ENCODE assay signal across 1 cellular context in the genomic region with DNA sequence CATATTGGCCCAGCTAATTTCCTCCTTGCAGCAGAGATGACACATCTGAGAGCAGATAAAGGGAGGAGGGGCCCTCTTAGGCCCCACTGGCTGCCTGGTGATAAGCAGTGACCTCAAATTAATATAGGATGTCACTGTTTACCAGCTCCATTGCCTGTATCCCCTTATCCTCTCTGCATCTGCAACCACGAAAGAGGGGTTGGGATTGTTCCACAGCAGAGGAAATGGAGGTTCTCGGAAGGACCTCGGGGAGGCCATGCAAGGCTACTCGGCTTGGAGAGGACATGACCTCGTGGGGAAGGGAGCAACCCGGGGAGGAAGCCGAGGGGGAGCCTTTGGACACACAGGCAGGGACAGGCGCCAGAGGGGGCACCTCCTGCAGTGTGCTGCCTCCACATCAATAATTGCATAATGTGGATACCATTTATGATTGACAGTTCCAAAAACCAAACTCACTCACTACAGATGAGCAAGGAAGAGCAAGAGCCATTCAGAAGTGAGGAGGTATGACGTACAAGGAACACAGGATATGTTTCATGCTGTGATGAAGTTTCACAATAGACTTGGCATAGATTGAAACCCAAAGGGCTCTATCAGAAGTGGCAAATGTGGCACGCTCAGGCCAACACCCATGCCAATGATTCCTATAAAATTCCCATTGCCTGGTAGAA.
TF ChIP-seq lines count a peak whose summit lies in the region.

No MANE protein-coding gene starts in this region.

TF ChIP-seq in K562, 482 proteins besides CTCF, POLR2A, EP300 and RAD21 (continued from another document and continues in another):
- TF ChIP-seq, protein P1, sequence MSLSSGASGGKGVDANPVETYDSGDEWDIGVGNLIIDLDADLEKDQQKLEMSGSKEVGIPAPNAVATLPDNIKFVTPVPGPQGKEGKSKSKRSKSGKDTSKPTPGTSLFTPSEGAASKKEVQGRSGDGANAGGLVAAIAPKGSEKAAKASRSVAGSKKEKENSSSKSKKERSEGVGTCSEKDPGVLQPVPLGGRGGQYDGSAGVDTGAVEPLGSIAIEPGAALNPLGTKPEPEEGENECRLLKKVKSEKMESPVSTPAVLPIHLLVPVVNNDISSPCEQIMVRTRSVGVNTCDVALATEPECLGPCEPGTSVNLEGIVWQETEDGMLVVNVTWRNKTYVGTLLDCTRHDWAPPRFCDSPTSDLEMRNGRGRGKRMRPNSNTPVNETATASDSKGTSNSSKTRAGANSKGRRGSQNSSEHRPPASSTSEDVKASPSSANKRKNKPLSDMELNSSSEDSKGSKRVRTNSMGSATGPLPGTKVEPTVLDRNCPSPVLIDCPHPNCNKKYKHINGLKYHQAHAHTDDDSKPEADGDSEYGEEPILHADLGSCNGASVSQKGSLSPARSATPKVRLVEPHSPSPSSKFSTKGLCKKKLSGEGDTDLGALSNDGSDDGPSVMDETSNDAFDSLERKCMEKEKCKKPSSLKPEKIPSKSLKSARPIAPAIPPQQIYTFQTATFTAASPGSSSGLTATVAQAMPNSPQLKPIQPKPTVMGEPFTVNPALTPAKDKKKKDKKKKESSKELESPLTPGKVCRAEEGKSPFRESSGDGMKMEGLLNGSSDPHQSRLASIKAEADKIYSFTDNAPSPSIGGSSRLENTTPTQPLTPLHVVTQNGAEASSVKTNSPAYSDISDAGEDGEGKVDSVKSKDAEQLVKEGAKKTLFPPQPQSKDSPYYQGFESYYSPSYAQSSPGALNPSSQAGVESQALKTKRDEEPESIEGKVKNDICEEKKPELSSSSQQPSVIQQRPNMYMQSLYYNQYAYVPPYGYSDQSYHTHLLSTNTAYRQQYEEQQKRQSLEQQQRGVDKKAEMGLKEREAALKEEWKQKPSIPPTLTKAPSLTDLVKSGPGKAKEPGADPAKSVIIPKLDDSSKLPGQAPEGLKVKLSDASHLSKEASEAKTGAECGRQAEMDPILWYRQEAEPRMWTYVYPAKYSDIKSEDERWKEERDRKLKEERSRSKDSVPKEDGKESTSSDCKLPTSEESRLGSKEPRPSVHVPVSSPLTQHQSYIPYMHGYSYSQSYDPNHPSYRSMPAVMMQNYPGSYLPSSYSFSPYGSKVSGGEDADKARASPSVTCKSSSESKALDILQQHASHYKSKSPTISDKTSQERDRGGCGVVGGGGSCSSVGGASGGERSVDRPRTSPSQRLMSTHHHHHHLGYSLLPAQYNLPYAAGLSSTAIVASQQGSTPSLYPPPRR (CRISPR knock-in tag; IDR thresholded peaks at IDR 0.05; ENCODE audit: borderline replicate concordance), result no peak
- TF ChIP-seq, protein P2, sequence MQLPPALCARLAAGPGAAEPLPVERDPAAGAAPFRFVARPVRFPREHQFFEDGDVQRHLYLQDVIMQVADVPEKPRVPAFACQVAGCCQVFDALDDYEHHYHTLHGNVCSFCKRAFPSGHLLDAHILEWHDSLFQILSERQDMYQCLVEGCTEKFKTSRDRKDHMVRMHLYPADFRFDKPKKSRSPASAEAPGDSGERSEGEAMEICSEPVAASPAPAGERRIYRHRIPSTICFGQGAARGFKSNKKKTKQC (CRISPR knock-in tag; IDR thresholded peaks at IDR 0.05), result 0 out of 2 replicates have a peak, but pooled peaks have one; percentile 39
- TF ChIP-seq ZFX (CRISPR knock-in tag; IDR thresholded peaks at IDR 0.05), result no peak
- TF ChIP-seq, protein P3, sequence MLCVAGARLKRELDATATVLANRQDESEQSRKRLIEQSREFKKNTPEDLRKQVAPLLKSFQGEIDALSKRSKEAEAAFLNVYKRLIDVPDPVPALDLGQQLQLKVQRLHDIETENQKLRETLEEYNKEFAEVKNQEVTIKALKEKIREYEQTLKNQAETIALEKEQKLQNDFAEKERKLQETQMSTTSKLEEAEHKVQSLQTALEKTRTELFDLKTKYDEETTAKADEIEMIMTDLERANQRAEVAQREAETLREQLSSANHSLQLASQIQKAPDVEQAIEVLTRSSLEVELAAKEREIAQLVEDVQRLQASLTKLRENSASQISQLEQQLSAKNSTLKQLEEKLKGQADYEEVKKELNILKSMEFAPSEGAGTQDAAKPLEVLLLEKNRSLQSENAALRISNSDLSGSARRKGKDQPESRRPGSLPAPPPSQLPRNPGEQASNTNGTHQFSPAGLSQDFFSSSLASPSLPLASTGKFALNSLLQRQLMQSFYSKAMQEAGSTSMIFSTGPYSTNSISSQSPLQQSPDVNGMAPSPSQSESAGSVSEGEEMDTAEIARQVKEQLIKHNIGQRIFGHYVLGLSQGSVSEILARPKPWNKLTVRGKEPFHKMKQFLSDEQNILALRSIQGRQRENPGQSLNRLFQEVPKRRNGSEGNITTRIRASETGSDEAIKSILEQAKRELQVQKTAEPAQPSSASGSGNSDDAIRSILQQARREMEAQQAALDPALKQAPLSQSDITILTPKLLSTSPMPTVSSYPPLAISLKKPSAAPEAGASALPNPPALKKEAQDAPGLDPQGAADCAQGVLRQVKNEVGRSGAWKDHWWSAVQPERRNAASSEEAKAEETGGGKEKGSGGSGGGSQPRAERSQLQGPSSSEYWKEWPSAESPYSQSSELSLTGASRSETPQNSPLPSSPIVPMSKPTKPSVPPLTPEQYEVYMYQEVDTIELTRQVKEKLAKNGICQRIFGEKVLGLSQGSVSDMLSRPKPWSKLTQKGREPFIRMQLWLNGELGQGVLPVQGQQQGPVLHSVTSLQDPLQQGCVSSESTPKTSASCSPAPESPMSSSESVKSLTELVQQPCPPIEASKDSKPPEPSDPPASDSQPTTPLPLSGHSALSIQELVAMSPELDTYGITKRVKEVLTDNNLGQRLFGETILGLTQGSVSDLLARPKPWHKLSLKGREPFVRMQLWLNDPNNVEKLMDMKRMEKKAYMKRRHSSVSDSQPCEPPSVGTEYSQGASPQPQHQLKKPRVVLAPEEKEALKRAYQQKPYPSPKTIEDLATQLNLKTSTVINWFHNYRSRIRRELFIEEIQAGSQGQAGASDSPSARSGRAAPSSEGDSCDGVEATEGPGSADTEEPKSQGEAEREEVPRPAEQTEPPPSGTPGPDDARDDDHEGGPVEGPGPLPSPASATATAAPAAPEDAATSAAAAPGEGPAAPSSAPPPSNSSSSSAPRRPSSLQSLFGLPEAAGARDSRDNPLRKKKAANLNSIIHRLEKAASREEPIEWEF (CRISPR knock-in tag; IDR thresholded peaks at IDR 0.05), result no peak
- no peak for TF ChIP-seq XRCC5 (IDR thresholded peaks at IDR 0.05; ENCODE audit: low read depth, low read length)
- 0 out of 4 replicates have a peak, but pooled peaks of 1 of the 2 experiments have one; percentile 56 for TF ChIP-seq FOXK2 (conservative IDR thresholded peaks at IDR 0.05 in 1 of 2, IDR thresholded peaks at IDR 0.05 in 1 of 2; ENCODE audit: low read depth in 2 of 2)
- TF ChIP-seq, protein P4, sequence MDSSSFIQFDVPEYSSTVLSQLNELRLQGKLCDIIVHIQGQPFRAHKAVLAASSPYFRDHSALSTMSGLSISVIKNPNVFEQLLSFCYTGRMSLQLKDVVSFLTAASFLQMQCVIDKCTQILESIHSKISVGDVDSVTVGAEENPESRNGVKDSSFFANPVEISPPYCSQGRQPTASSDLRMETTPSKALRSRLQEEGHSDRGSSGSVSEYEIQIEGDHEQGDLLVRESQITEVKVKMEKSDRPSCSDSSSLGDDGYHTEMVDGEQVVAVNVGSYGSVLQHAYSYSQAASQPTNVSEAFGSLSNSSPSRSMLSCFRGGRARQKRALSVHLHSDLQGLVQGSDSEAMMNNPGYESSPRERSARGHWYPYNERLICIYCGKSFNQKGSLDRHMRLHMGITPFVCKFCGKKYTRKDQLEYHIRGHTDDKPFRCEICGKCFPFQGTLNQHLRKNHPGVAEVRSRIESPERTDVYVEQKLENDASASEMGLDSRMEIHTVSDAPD (CRISPR knock-in tag; IDR thresholded peaks at IDR 0.05), result no peak
- no peak for TF ChIP-seq NELFE (IDR thresholded peaks at IDR 0.05; ENCODE audit: insufficient read depth, insufficient read length)
- TF ChIP-seq, protein P5, sequence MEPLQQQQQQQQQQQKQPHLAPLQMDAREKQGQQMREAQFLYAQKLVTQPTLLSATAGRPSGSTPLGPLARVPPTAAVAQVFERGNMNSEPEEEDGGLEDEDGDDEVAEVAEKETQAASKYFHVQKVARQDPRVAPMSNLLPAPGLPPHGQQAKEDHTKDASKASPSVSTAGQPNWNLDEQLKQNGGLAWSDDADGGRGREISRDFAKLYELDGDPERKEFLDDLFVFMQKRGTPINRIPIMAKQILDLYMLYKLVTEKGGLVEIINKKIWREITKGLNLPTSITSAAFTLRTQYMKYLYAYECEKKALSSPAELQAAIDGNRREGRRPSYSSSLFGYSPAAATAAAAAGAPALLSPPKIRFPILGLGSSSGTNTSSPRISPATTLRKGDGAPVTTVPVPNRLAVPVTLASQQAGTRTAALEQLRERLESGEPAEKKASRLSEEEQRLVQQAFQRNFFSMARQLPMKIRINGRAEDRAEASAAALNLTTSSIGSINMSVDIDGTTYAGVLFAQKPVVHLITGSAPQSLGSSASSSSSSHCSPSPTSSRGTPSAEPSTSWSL (CRISPR knock-in tag; IDR thresholded peaks at IDR 0.05; ENCODE audit: borderline replicate concordance), result no peak
- no peak for TF ChIP-seq XRCC4 (IDR thresholded peaks at IDR 0.05; ENCODE audit: extremely low read depth, insufficient read depth, insufficient read length)
- TF ChIP-seq RFX5 (IDR thresholded peaks at IDR 0.05; ENCODE audit: low read depth, low read length), result no peak
- no peak for TF ChIP-seq YBX1 (IDR thresholded peaks at IDR 0.05)
- TF ChIP-seq, protein P6, sequence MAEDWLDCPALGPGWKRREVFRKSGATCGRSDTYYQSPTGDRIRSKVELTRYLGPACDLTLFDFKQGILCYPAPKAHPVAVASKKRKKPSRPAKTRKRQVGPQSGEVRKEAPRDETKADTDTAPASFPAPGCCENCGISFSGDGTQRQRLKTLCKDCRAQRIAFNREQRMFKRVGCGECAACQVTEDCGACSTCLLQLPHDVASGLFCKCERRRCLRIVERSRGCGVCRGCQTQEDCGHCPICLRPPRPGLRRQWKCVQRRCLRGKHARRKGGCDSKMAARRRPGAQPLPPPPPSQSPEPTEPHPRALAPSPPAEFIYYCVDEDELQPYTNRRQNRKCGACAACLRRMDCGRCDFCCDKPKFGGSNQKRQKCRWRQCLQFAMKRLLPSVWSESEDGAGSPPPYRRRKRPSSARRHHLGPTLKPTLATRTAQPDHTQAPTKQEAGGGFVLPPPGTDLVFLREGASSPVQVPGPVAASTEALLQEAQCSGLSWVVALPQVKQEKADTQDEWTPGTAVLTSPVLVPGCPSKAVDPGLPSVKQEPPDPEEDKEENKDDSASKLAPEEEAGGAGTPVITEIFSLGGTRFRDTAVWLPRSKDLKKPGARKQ (CRISPR knock-in tag; IDR thresholded peaks at IDR 0.05), result no peak
- TF ChIP-seq E2F3 (CRISPR knock-in tag; IDR thresholded peaks at IDR 0.05), result no peak
- no peak for TF ChIP-seq ZFP30 (CRISPR knock-in tag; IDR thresholded peaks at IDR 0.05; ENCODE audit: borderline replicate concordance)
- TF ChIP-seq, protein P7, sequence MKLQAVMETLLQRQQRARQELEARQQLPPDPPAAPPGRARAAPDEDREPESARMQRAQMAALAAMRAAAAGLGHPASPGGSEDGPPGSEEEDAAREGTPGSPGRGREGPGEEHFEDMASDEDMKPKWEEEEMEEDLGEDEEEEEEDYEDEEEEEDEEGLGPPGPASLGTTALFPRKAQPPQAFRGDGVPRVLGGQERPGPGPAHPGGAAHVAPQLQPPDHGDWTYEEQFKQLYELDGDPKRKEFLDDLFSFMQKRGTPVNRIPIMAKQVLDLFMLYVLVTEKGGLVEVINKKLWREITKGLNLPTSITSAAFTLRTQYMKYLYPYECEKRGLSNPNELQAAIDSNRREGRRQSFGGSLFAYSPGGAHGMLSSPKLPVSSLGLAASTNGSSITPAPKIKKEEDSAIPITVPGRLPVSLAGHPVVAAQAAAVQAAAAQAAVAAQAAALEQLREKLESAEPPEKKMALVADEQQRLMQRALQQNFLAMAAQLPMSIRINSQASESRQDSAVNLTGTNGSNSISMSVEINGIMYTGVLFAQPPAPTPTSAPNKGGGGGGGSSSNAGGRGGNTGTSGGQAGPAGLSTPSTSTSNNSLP (IDR thresholded peaks at IDR 0.05; ENCODE audit: borderline replicate concordance, low read depth, low read length), result peak; percentile 83; the same call in 1 of the 2 replicates
- TF ChIP-seq, protein P8, sequence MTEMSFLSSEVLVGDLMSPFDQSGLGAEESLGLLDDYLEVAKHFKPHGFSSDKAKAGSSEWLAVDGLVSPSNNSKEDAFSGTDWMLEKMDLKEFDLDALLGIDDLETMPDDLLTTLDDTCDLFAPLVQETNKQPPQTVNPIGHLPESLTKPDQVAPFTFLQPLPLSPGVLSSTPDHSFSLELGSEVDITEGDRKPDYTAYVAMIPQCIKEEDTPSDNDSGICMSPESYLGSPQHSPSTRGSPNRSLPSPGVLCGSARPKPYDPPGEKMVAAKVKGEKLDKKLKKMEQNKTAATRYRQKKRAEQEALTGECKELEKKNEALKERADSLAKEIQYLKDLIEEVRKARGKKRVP (CRISPR knock-in tag; IDR thresholded peaks at IDR 0.05), result no peak
- TF ChIP-seq, protein P9, sequence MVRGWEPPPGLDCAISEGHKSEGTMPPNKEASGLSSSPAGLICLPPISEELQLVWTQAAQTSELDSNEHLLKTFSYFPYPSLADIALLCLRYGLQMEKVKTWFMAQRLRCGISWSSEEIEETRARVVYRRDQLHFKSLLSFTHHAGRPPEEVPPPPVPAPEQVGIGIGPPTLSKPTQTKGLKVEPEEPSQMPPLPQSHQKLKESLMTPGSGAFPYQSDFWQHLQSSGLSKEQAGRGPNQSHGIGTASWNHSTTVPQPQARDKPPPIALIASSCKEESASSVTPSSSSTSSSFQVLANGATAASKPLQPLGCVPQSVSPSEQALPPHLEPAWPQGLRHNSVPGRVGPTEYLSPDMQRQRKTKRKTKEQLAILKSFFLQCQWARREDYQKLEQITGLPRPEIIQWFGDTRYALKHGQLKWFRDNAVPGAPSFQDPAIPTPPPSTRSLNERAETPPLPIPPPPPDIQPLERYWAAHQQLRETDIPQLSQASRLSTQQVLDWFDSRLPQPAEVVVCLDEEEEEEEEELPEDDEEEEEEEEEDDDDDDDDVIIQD (CRISPR knock-in tag; IDR thresholded peaks at IDR 0.05), result no peak
- TF ChIP-seq, protein P10, sequence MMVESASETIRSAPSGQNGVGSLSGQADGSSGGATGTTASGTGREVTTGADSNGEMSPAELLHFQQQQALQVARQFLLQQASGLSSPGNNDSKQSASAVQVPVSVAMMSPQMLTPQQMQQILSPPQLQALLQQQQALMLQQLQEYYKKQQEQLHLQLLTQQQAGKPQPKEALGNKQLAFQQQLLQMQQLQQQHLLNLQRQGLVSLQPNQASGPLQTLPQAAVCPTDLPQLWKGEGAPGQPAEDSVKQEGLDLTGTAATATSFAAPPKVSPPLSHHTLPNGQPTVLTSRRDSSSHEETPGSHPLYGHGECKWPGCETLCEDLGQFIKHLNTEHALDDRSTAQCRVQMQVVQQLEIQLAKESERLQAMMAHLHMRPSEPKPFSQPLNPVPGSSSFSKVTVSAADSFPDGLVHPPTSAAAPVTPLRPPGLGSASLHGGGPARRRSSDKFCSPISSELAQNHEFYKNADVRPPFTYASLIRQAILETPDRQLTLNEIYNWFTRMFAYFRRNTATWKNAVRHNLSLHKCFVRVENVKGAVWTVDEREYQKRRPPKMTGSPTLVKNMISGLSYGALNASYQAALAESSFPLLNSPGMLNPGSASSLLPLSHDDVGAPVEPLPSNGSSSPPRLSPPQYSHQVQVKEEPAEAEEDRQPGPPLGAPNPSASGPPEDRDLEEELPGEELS (CRISPR knock-in tag; IDR thresholded peaks at IDR 0.05; ENCODE audit: borderline replicate concordance), result no peak
- peak; percentile 76 for TF ChIP-seq JUN (IDR thresholded peaks at IDR 0.05; ENCODE audit: borderline replicate concordance, low read depth, low read length)
- no peak for TF ChIP-seq JUN (CRISPR knock-in tag; IDR thresholded peaks at IDR 0.05; ENCODE audit: borderline replicate concordance)
- TF ChIP-seq, protein P11, sequence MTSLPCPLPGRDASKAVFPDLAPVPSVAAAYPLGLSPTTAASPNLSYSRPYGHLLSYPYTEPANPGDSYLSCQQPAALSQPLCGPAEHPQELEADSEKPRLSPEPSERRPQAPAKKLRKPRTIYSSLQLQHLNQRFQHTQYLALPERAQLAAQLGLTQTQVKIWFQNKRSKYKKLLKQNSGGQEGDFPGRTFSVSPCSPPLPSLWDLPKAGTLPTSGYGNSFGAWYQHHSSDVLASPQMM (CRISPR knock-in tag; IDR thresholded peaks at IDR 0.05), result no peak
- TF ChIP-seq SRSF1 (IDR thresholded peaks at IDR 0.05; ENCODE audit: low read depth, low read length), result no peak
